Comparison of ENCODE assay signal across 22 cellular contexts in genomic region chr1:109754738-109755137, GRCh38. TPM values are rescaled to one million over a fixed set of nuclear protein-coding genes. Genes with fewer than 3 reads are reported as not detected.
"Had no signal": no experiment of that assay in that cellular context is flagged by ENCODE, and none has a peak within 500 bp of the region (broad histone marks: within the 10 kb centered on the region; RNA-seq: fewer than 3 reads in every experiment).

No MANE protein-coding gene starts in this region.

- H3K4me1 ChIP-seq: lower lobe of right lung, sigmoid colon, stomach had no signal

- H3K36me3 Mint-ChIP-seq: memory B cell, mesothelial cell of epicardium had no signal

- H3K4me3 ChIP-seq: lower lobe of right lung, sigmoid colon, stomach, thoracic aorta had no signal

- H3K4me1 Mint-ChIP-seq: endodermal cell, memory B cell, mesothelial cell of epicardium, nephron progenitor cell had no signal

- H3K27me3 ChIP-seq: sigmoid colon had no signal

- H3K9me3 Mint-ChIP-seq: dendritic cell treated with granulocyte-macrophage colony-stimulating factor and Interleukin-4, amounts not matched to agents 40 ng/mL and 50 ng/mL, for 4 days; endodermal cell; memory B cell; mesothelial cell of epicardium had no signal

- H3K27ac ChIP-seq: lower lobe of right lung, sigmoid colon, stomach, thoracic aorta had no signal

- H3K27ac Mint-ChIP-seq: dendritic cell treated with granulocyte-macrophage colony-stimulating factor and Interleukin-4, amounts not matched to agents 40 ng/mL and 50 ng/mL, for 4 days; endodermal cell; memory B cell; mesothelial cell of epicardium; nephron progenitor cell had no signal

- H3K36me3 ChIP-seq: lower lobe of right lung, sigmoid colon, thoracic aorta had no signal

- DNase-seq: effector CD4-positive, alpha-beta T cell; endodermal cell; foreskin melanocyte; hypothalamus; kidney glomerular epithelial cell; nephron progenitor cell; sigmoid colon; small intestine; stimulated activated CD4-positive, alpha-beta T cell treated with anti-CD3 and anti-CD28 coated beads, Interleukin-12 subunit alpha, Interleukin-12 subunit beta, amount 100 ng/mL, for 4 hours; stimulated activated naive CD4-positive, alpha-beta T cell; stomach; substantia nigra; trophoblast cell had no signal

- H3K9me3 ChIP-seq: lower lobe of right lung, sigmoid colon, stomach, thoracic aorta had no signal

- ATAC-seq: left lobe of liver, lower lobe of right lung had no signal

- FAIRE-seq: islet of Langerhans, small intestine had no signal

- H3K4me3 Mint-ChIP-seq: dendritic cell treated with granulocyte-macrophage colony-stimulating factor and Interleukin-4, amounts not matched to agents 40 ng/mL and 50 ng/mL, for 4 days; endodermal cell; memory B cell; mesothelial cell of epicardium; nephron progenitor cell had no signal

RNA-seq across cellular contexts. Expression of gene EPS8L3, which starts 9.0 kb away (rescaled TPM):
- total RNA-seq: endodermal cell, lower lobe of right lung, osteocyte, urinary bladder had no signal

RNA-seq across cellular contexts. Expression of gene GSTM5, which starts 42.7 kb away (rescaled TPM):
- total RNA-seq: osteocyte had no signal
